Comparison of ENCODE assay signal across 2 cellular contexts in genomic region chr11:830295-831131, GRCh38.
TF ChIP-seq lines count a peak whose summit lies in the region.

No MANE protein-coding gene starts in this region.

TF ChIP-seq in WTC11, 78 proteins besides CTCF, POLR2A, EP300 and RAD21 (continued from another document and continues in another):
- TF ChIP-seq, protein P1, sequence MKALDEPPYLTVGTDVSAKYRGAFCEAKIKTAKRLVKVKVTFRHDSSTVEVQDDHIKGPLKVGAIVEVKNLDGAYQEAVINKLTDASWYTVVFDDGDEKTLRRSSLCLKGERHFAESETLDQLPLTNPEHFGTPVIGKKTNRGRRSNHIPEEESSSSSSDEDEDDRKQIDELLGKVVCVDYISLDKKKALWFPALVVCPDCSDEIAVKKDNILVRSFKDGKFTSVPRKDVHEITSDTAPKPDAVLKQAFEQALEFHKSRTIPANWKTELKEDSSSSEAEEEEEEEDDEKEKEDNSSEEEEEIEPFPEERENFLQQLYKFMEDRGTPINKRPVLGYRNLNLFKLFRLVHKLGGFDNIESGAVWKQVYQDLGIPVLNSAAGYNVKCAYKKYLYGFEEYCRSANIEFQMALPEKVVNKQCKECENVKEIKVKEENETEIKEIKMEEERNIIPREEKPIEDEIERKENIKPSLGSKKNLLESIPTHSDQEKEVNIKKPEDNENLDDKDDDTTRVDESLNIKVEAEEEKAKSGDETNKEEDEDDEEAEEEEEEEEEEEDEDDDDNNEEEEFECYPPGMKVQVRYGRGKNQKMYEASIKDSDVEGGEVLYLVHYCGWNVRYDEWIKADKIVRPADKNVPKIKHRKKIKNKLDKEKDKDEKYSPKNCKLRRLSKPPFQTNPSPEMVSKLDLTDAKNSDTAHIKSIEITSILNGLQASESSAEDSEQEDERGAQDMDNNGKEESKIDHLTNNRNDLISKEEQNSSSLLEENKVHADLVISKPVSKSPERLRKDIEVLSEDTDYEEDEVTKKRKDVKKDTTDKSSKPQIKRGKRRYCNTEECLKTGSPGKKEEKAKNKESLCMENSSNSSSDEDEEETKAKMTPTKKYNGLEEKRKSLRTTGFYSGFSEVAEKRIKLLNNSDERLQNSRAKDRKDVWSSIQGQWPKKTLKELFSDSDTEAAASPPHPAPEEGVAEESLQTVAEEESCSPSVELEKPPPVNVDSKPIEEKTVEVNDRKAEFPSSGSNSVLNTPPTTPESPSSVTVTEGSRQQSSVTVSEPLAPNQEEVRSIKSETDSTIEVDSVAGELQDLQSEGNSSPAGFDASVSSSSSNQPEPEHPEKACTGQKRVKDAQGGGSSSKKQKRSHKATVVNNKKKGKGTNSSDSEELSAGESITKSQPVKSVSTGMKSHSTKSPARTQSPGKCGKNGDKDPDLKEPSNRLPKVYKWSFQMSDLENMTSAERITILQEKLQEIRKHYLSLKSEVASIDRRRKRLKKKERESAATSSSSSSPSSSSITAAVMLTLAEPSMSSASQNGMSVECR (CRISPR knock-in tag; IDR thresholded peaks at IDR 0.05; ENCODE audit: borderline replicate concordance): 0 out of 2 replicates have a peak, but pooled peaks have one; percentile 17
- peak; percentile 77; the same call in 1 of the 2 replicates for TF ChIP-seq NR3C1 (CRISPR knock-in tag; conservative IDR thresholded peaks at IDR 0.05; ENCODE audit: low read depth)
- TF ChIP-seq MLX (CRISPR knock-in tag; IDR thresholded peaks at IDR 0.05): no peak
- no peak for TF ChIP-seq ESRRA (CRISPR knock-in tag; IDR thresholded peaks at IDR 0.05; ENCODE audit: borderline replicate concordance)
- 0 out of 2 replicates have a peak, but pooled peaks have one; percentile 20 for TF ChIP-seq ZNF121 (CRISPR knock-in tag; IDR thresholded peaks at IDR 0.05)
- no peak for TF ChIP-seq E2F4 (CRISPR knock-in tag; IDR thresholded peaks at IDR 0.05; ENCODE audit: borderline replicate concordance, low read depth)
- TF ChIP-seq SOX15 (CRISPR knock-in tag; IDR thresholded peaks at IDR 0.05): no peak
- no peak for TF ChIP-seq FOXJ3 (CRISPR knock-in tag; IDR thresholded peaks at IDR 0.05; ENCODE audit: borderline replicate concordance)
- TF ChIP-seq ZSCAN18 (CRISPR knock-in tag; IDR thresholded peaks at IDR 0.05): no peak
- TF ChIP-seq CBFB (CRISPR knock-in tag; IDR thresholded peaks at IDR 0.05; ENCODE audit: low read depth): no peak
- TF ChIP-seq, protein P2, sequence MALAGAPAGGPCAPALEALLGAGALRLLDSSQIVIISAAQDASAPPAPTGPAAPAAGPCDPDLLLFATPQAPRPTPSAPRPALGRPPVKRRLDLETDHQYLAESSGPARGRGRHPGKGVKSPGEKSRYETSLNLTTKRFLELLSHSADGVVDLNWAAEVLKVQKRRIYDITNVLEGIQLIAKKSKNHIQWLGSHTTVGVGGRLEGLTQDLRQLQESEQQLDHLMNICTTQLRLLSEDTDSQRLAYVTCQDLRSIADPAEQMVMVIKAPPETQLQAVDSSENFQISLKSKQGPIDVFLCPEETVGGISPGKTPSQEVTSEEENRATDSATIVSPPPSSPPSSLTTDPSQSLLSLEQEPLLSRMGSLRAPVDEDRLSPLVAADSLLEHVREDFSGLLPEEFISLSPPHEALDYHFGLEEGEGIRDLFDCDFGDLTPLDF (CRISPR knock-in tag; IDR thresholded peaks at IDR 0.05): peak; percentile 69; the same call in 1 of the 2 replicates
- peak; percentile 54; the same call in 1 of the 2 replicates for TF ChIP-seq IRF1 (CRISPR knock-in tag; IDR thresholded peaks at IDR 0.05)
- TF ChIP-seq, protein P3, sequence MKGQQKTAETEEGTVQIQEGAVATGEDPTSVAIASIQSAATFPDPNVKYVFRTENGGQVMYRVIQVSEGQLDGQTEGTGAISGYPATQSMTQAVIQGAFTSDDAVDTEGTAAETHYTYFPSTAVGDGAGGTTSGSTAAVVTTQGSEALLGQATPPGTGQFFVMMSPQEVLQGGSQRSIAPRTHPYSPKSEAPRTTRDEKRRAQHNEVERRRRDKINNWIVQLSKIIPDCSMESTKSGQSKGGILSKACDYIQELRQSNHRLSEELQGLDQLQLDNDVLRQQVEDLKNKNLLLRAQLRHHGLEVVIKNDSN (CRISPR knock-in tag; IDR thresholded peaks at IDR 0.05): peak; percentile 77; the same call in 1 of the 2 replicates
- peak; percentile 20; the same call in 1 of the 2 replicates for TF ChIP-seq SP1 (CRISPR knock-in tag; conservative IDR thresholded peaks at IDR 0.05)
- no peak for TF ChIP-seq ZNF423 (CRISPR knock-in tag; IDR thresholded peaks at IDR 0.05)

TF ChIP-seq in HepG2, 621 proteins besides CTCF, POLR2A, EP300 and RAD21 (continued from another document and continues in another):
- TF ChIP-seq ZBTB40 (IDR thresholded peaks at IDR 0.05) (no peak), ZBTB40 (CRISPR knock-in tag; IDR thresholded peaks at IDR 0.05) (peak; percentile 37; the same call in 1 of the 2 replicates), PHF5A (CRISPR knock-in tag; IDR thresholded peaks at IDR 0.05; ENCODE audit: low read depth, unreplicated experiment) (no peak), PITX1 (CRISPR knock-in tag; IDR thresholded peaks at IDR 0.05) (peak; percentile 56; the same call in 1 of the 2 replicates), CCAR2 (optimal IDR thresholded peaks at IDR 0.05; ENCODE audit: low read depth, low read length) (no peak), RARA (CRISPR knock-in tag; IDR thresholded peaks at IDR 0.05) (no peak), ZNF784 (CRISPR knock-in tag; IDR thresholded peaks at IDR 0.05; ENCODE audit: borderline replicate concordance) (no peak), NFE2L2 (IDR thresholded peaks at IDR 0.05; ENCODE audit: low read length) (no peak), CENPT (CRISPR knock-in tag; IDR thresholded peaks at IDR 0.05; ENCODE audit: low read depth) (no peak), SATB2 (CRISPR knock-in tag; IDR thresholded peaks at IDR 0.05) (no peak), ZNF788 (CRISPR knock-in tag; IDR thresholded peaks at IDR 0.05; ENCODE audit: borderline replicate concordance) (no peak; the same call in 1 of the 2 replicates), KDM4B (CRISPR knock-in tag; IDR thresholded peaks at IDR 0.05) (no peak), ETV6 (CRISPR knock-in tag; conservative IDR thresholded peaks at IDR 0.05) (no peak), MXD4 (CRISPR knock-in tag; IDR thresholded peaks at IDR 0.05) (no peak), FOXK2 (IDR thresholded peaks at IDR 0.05) (no peak), ATM (IDR thresholded peaks at IDR 0.05; ENCODE audit: borderline replicate concordance) (no peak), ZFY (CRISPR knock-in tag; IDR thresholded peaks at IDR 0.05) (0 out of 2 replicates have a peak, but pooled peaks have one; percentile 18), ZEB1 (IDR thresholded peaks at IDR 0.05; ENCODE audit: insufficient replicate concordance, low read depth) (no peak), HES4 (CRISPR knock-in tag; IDR thresholded peaks at IDR 0.05; ENCODE audit: borderline replicate concordance) (no peak; the same call in 1 of the 2 replicates), ZFP82 (CRISPR knock-in tag; IDR thresholded peaks at IDR 0.05; ENCODE audit: borderline replicate concordance) (no peak), ZNF629 (CRISPR knock-in tag; conservative IDR thresholded peaks at IDR 0.05) (no peak)
- TF ChIP-seq, protein P4, sequence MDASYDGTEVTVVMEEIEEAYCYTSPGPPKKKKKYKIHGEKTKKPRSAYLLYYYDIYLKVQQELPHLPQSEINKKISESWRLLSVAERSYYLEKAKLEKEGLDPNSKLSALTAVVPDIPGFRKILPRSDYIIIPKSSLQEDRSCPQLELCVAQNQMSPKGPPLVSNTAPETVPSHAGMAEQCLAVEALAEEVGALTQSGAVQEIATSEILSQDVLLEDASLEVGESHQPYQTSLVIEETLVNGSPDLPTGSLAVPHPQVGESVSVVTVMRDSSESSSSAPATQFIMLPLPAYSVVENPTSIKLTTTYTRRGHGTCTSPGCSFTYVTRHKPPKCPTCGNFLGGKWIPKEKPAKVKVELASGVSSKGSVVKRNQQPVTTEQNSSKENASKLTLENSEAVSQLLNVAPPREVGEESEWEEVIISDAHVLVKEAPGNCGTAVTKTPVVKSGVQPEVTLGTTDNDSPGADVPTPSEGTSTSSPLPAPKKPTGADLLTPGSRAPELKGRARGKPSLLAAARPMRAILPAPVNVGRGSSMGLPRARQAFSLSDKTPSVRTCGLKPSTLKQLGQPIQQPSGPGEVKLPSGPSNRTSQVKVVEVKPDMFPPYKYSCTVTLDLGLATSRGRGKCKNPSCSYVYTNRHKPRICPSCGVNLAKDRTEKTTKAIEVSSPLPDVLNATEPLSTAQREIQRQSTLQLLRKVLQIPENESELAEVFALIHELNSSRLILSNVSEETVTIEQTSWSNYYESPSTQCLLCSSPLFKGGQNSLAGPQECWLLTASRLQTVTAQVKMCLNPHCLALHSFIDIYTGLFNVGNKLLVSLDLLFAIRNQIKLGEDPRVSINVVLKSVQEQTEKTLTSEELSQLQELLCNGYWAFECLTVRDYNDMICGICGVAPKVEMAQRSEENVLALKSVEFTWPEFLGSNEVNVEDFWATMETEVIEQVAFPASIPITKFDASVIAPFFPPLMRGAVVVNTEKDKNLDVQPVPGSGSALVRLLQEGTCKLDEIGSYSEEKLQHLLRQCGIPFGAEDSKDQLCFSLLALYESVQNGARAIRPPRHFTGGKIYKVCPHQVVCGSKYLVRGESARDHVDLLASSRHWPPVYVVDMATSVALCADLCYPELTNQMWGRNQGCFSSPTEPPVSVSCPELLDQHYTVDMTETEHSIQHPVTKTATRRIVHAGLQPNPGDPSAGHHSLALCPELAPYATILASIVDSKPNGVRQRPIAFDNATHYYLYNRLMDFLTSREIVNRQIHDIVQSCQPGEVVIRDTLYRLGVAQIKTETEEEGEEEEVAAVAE (CRISPR knock-in tag; IDR thresholded peaks at IDR 0.05; ENCODE audit: borderline replicate concordance): no peak
- TF ChIP-seq, protein P5, sequence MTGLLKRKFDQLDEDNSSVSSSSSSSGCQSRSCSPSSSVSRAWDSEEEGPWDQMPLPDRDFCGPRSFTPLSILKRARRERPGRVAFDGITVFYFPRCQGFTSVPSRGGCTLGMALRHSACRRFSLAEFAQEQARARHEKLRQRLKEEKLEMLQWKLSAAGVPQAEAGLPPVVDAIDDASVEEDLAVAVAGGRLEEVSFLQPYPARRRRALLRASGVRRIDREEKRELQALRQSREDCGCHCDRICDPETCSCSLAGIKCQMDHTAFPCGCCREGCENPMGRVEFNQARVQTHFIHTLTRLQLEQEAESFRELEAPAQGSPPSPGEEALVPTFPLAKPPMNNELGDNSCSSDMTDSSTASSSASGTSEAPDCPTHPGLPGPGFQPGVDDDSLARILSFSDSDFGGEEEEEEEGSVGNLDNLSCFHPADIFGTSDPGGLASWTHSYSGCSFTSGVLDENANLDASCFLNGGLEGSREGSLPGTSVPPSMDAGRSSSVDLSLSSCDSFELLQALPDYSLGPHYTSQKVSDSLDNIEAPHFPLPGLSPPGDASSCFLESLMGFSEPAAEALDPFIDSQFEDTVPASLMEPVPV (CRISPR knock-in tag; IDR thresholded peaks at IDR 0.05): no peak
